In the genomic region with DNA sequence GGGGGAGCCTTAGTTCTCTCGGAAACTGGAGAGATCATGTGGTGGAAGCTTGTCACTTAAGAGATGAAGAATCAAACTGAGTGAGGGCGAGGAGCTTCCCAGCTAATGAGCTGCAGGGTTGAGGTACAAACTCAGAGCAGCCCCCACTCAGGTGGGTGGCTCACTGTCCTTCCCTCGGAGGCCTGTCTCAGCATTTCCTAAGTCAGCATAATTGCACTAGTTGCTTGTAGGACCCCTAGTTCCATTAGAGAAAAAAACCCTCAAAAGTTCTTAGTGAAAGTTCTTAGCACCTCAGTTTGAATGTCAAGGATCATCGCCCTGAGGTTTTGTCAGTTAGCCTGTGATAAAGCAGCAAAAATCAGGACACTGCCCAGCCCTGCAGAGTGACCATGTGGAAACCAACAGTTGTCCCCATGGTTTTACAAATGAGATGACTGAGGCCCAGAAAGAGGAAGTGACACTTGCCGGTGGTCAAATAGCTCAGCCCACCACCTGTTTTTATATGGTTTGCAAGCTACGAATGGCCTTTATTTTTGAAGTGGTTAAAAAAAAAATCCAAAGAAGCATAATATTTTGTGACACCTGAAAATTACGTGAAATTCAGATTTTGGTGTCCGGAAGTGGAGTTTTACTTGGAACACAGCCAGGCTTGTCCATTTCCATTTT, we compare ENCODE assay signal across 16 cellular contexts. TPM values are rescaled to one million over a fixed set of nuclear protein-coding genes. Genes with fewer than 3 reads are reported as not detected.
A peak's percentile ranks its signal among the peaks of the same experiment; 100 is the strongest.
DNase-seq lines count a peak whose midpoint lies in the region; ATAC-seq, FAIRE-seq and TF ChIP-seq lines count a peak whose summit lies in the region.
"Had no signal": no experiment of that assay in that cellular context is flagged by ENCODE, and none has a peak within 500 bp of the region (broad histone marks: within the 10 kb centered on the region; RNA-seq: fewer than 3 reads in every experiment).

No MANE protein-coding gene starts in this region.

- no peak for ATAC-seq in lower lobe of right lung
- no peak for ATAC-seq in HG03280 (IDR thresholded peaks at IDR 0.05; ENCODE audit: unreplicated experiment)
- ATAC-seq in stimulated activated memory B cell treated with anti-CD40 and anti-IgM and Interleukin-4, amounts not matched to agents 10 μg/mL and 1 μg/mL and 100 μg/mL, for 72 hours: no peak
- ATAC-seq: PC-3 had no signal

- H3K27me3 Mint-ChIP-seq in stimulated activated memory B cell treated with anti-CD40 and anti-IgM and Interleukin-4, amounts not matched to agents 10 μg/mL and 1 μg/mL and 100 μg/mL, for 72 hours: peaks cover 36% of the 10 kb centered on the region

- no peak overlapping the region for H3K4me3 Mint-ChIP-seq in stimulated activated memory B cell treated with anti-CD40 and anti-IgM and Interleukin-4, amounts not matched to agents 10 μg/mL and 1 μg/mL and 100 μg/mL, for 72 hours

- H3K36me3 Mint-ChIP-seq in stimulated activated memory B cell treated with anti-CD40 and anti-IgM and Interleukin-4, amounts not matched to agents 10 μg/mL and 1 μg/mL and 100 μg/mL, for 72 hours: no peaks in the 10 kb centered on the region

- FAIRE-seq in frontal cortex (lab: Jason Lieb, UNC): no peak
- no peak for FAIRE-seq in urothelium cell line (lab: Jason Lieb, UNC)
- FAIRE-seq: small intestine had no signal

- H3K36me3 ChIP-seq in A673 (ENCODE audit: insufficient read depth, low read length, poor library complexity, severe bottlenecking) (peaks cover 26% of the 10 kb centered on the region), MM.1S (replicated peaks; ENCODE audit: insufficient read depth, low read length) (no peaks in the 10 kb centered on the region), lower lobe of right lung (peaks cover 32% of the 10 kb centered on the region)

- no peak overlapping the region for H3K9ac ChIP-seq in MM.1S (ENCODE audit: low read length)

- H3K9me3 Mint-ChIP-seq in stimulated activated memory B cell treated with anti-CD40 and anti-IgM and Interleukin-4, amounts not matched to agents 10 μg/mL and 1 μg/mL and 100 μg/mL, for 72 hours: no peaks in the 10 kb centered on the region
- H3K9me3 Mint-ChIP-seq: brain had no signal

- CTCF ChIA-PET in A673 (lab: Charles Lee): no interaction called here

- H3K9me2 ChIP-seq in MM.1S (replicated peaks; ENCODE audit: insufficient read depth, low read length): no peaks in the 10 kb centered on the region

- DNase-seq in A673 (ENCODE audit: low spot score): no peak
- DNase-seq in GM19238 (ENCODE audit: insufficient read length, low spot score): peak; percentile 54
- peak; percentile 26 for DNase-seq in MM.1S
- no peak for DNase-seq in lower lobe of right lung
- DNase-seq in frontal cortex (ENCODE audit: low spot score in 2 of 2): no peak
- no peak for DNase-seq in urothelium cell line (ENCODE audit: low spot score)
- DNase-seq: activated T-cell treated with anti-CD3 and anti-CD28 coated beads for 4 hours, DMS79 treated with DMSO at 0.1 percent for 48 hours, mucosa of descending colon, NCI-H1694, PC-3, T1000 had no signal

- peak overlapping the region; percentile 83 for H3K27ac ChIP-seq in A673 (ENCODE audit: low read depth, low read length, poor library complexity, severe bottlenecking)
- H3K27ac ChIP-seq in MM.1S (ENCODE audit: low read length): peak overlapping the region; percentile 45; the same call in 1 of the 2 replicates
- H3K27ac ChIP-seq in lower lobe of right lung: peak overlapping the region; percentile 7

- peaks cover 16% of the 10 kb centered on the region for H3K4me1 Mint-ChIP-seq in stimulated activated memory B cell treated with anti-CD40 and anti-IgM and Interleukin-4, amounts not matched to agents 10 μg/mL and 1 μg/mL and 100 μg/mL, for 72 hours

- no peaks in the 10 kb centered on the region for H4K20me1 ChIP-seq in MM.1S (ENCODE audit: insufficient read depth, low read length)

- peak overlapping the region; percentile 33 for H2AFZ ChIP-seq in MM.1S (ENCODE audit: low read length)

- BruUV-seq in A673 (replicated peaks; lab: Mats Ljungman, UMichigan): no TSS peak

- peaks cover 61% of the 10 kb centered on the region for H3K4me1 ChIP-seq in A673 (ENCODE audit: insufficient read depth, low read length, poor library complexity, severe bottlenecking)
- H3K4me1 ChIP-seq in MM.1S (ENCODE audit: low read length): peaks cover 18% of the 10 kb centered on the region
- H3K4me1 ChIP-seq in lower lobe of right lung: peaks cover 58% of the 10 kb centered on the region

- H3F3A ChIP-seq in MM.1S (ENCODE audit: insufficient read depth, low read length): peaks cover 9% of the 10 kb centered on the region; the same call in 1 of the 2 replicates

- no peaks in the 10 kb centered on the region for H3K9me3 ChIP-seq in A673 (ENCODE audit: low read depth, low read length, poor library complexity, severe bottlenecking)
- no peaks in the 10 kb centered on the region for H3K9me3 ChIP-seq in MM.1S (replicated peaks; ENCODE audit: insufficient read depth, low read length)
- H3K9me3 ChIP-seq in lower lobe of right lung: no peaks in the 10 kb centered on the region
- H3K9me3 ChIP-seq: mucosa of descending colon had no signal

- intact Hi-C loops in A673 (cut with micrococcal nuclease; ENCODE audit: unreplicated experiment) (no loop called here), lower lobe of right lung (cut with DNase I) (no loop called here)

- peak overlapping the region; percentile 36 for H3K4me2 ChIP-seq in MM.1S (ENCODE audit: low read depth, low read length)

- H3K79me2 ChIP-seq in MM.1S (ENCODE audit: low read length): no peaks in the 10 kb centered on the region

- H3K27ac Mint-ChIP-seq in stimulated activated memory B cell treated with anti-CD40 and anti-IgM and Interleukin-4, amounts not matched to agents 10 μg/mL and 1 μg/mL and 100 μg/mL, for 72 hours: no peak overlapping the region

- H3K27me3 ChIP-seq in A673 (replicated peaks; ENCODE audit: insufficient read depth, low read depth, low read length, poor library complexity) (no peaks in the 10 kb centered on the region), MM.1S (replicated peaks; ENCODE audit: insufficient read depth, low read length) (no peaks in the 10 kb centered on the region), lower lobe of right lung (ENCODE audit: low read depth) (no peaks in the 10 kb centered on the region)

- TF ChIP-seq CTCF in A673 (conservative IDR thresholded peaks at IDR 0.05; ENCODE audit: low read depth, low read length) (no peak), MM.1S (IDR thresholded peaks at IDR 0.05; ENCODE audit: low read length) (no peak), lower lobe of right lung (IDR thresholded peaks at IDR 0.05) (no peak)

- POLR2A ChIA-PET in A673 (lab: Charles Lee; ENCODE audit: low non-redundant PET): no interaction called here

- H3K4me3 ChIP-seq in A673 (ENCODE audit: low read depth, low read length, poor library complexity, severe bottlenecking) (no peak overlapping the region), MM.1S (ENCODE audit: low read length) (no peak overlapping the region), lower lobe of right lung (peak overlapping the region; percentile 18)
- H3K4me3 ChIP-seq: mucosa of descending colon had no signal

RNA-seq across cellular contexts. Expression of gene SMAD6, which starts 11.9 kb away (rescaled TPM):
- total RNA-seq in A673 (2021) (50.1 and 63.9 TPM in 2 replicates), lower lobe of right lung (159 TPM), frontal cortex (2.4 TPM)

Comparison
In these comparisons a context has a peak if more than half of its experiments do, and no peak if none do; other contexts are left out.
1. DNase-seq: peak in GM19238 (single experiment) and MM.1S (single experiment); none in A673 (single experiment), lower lobe of right lung (single experiment), frontal cortex (0 of 2) and urothelium cell line (single experiment).
2. H3K27ac ChIP-seq: peak in every context shown above with its lines; median percentile 83 in A673; 45 in MM.1S; 7 in lower lobe of right lung.
3. RNA of gene SMAD6, which starts 11.9 kb away (total RNA-seq): 159 TPM in lower lobe of right lung (single experiment) and 50.1 to 63.9 TPM in A673; 2.4 TPM in frontal cortex (single experiment); every median in the first group is over 10 times any median in the second.